Comparison of ENCODE assay signal across 11 cellular contexts in genomic region chr16:30867747-30868146, GRCh38. TPM values are rescaled to one million over a fixed set of nuclear protein-coding genes. Genes with fewer than 3 reads are reported as not detected.
DNase-seq lines count a peak whose midpoint lies in the region; ATAC-seq, FAIRE-seq and TF ChIP-seq lines count a peak whose summit lies in the region.
"Had no signal": no experiment of that assay in that cellular context is flagged by ENCODE, and none has a peak within 500 bp of the region (broad histone marks: within the 10 kb centered on the region; RNA-seq: fewer than 3 reads in every experiment).

No MANE protein-coding gene starts in this region.

- H3K27me3 ChIP-seq in DND-41 (ENCODE audit: insufficient read depth, low read length, poor library complexity) = no peaks in the 10 kb centered on the region
- no peaks in the 10 kb centered on the region for H3K27me3 ChIP-seq in Caco-2 (replicated peaks; ENCODE audit: control insufficient read depth, insufficient read depth, low read length)
- H3K27me3 ChIP-seq: upper lobe of right lung had no signal

- ATAC-seq in DND-41 (ENCODE audit: insufficient read depth, low read depth) = peak; percentile 69; the same call in 2 of the 3 replicates
- peak; percentile 45 for ATAC-seq in activated CD8-positive, alpha-beta T cell treated with anti-CD3 and anti-CD28 coated beads for 36 hours
- peak; percentile 66 for ATAC-seq in left colon
- ATAC-seq: upper lobe of right lung had no signal

- FAIRE-seq in GM12892 (lab: Jason Lieb, UNC) = no peak
- no peak for FAIRE-seq in D721Med (lab: Jason Lieb, UNC)
- FAIRE-seq: HTR-8/SVneo had no signal

- H3K27ac Mint-ChIP-seq in activated CD8-positive, alpha-beta T cell treated with anti-CD3 and anti-CD28 coated beads for 36 hours = no peak overlapping the region
- no peak overlapping the region for H3K27ac Mint-ChIP-seq in Caco-2 (ENCODE audit: unreplicated experiment)

- H3K9me3 Mint-ChIP-seq in activated CD8-positive, alpha-beta T cell treated with anti-CD3 and anti-CD28 coated beads for 36 hours = no peaks in the 10 kb centered on the region
- no peaks in the 10 kb centered on the region for H3K9me3 Mint-ChIP-seq in Caco-2 (ENCODE audit: unreplicated experiment)

- H3K9ac ChIP-seq in DND-41 (ENCODE audit: low read depth, low read length) = no peak overlapping the region

- intact Hi-C loops in activated CD8-positive, alpha-beta T cell treated with anti-CD3 and anti-CD28 coated beads for 36 hours (cut with micrococcal nuclease) = no loop called here
- intact Hi-C loops in left colon (cut with DNase I, micrococcal nuclease) (no loop called here), Caco-2 (cut with micrococcal nuclease; ENCODE audit: unreplicated experiment) (no loop called here)

- H3K79me2 ChIP-seq in DND-41 (ENCODE audit: insufficient read depth, low read length) = no peaks in the 10 kb centered on the region

- no peak for DNase-seq in DND-41
- no peak for DNase-seq in activated CD8-positive, alpha-beta T cell treated with anti-CD3 and anti-CD28 coated beads for 36 hours
- DNase-seq in left colon = no peak
- no peak for DNase-seq in Caco-2
- no peak for DNase-seq in stimulated activated naive CD4-positive, alpha-beta T cell treated with Interleukin-2 at 50 U/mL for 16 hours (lab: John Stamatoyannopoulos, UW)
- DNase-seq in GM12892 (ENCODE audit: insufficient read length) = no peak
- DNase-seq in D721Med (ENCODE audit: insufficient read length, low spot score) = no peak
- DNase-seq: NCI-H2171 treated with DMSO at 0.1 percent for 48 hours, upper lobe of right lung had no signal

- H3K36me3 Mint-ChIP-seq in activated CD8-positive, alpha-beta T cell treated with anti-CD3 and anti-CD28 coated beads for 36 hours (ENCODE audit: low read depth) = no peaks in the 10 kb centered on the region
- H3K36me3 Mint-ChIP-seq in Caco-2 (ENCODE audit: insufficient read depth, unreplicated experiment) = no peaks in the 10 kb centered on the region

- H3K4me1 ChIP-seq in DND-41 (ENCODE audit: insufficient read depth, low read length) = no peaks in the 10 kb centered on the region
- H3K4me1 ChIP-seq in Caco-2 = no peaks in the 10 kb centered on the region
- H3K4me1 ChIP-seq: upper lobe of right lung had no signal

- no peak overlapping the region for H3K27ac ChIP-seq in DND-41 (ENCODE audit: low read length)
- H3K27ac ChIP-seq: upper lobe of right lung had no signal

- TF ChIP-seq POLR2A in GM12892 (IDR thresholded peaks at IDR 0.05; ENCODE audit: low read depth, low read length) = no peak

- no peaks in the 10 kb centered on the region for H3K27me3 Mint-ChIP-seq in activated CD8-positive, alpha-beta T cell treated with anti-CD3 and anti-CD28 coated beads for 36 hours
- no peaks in the 10 kb centered on the region for H3K27me3 Mint-ChIP-seq in Caco-2 (ENCODE audit: insufficient read depth, unreplicated experiment)

- H3K36me3 ChIP-seq in DND-41 (ENCODE audit: insufficient read depth, low read length) (no peaks in the 10 kb centered on the region), Caco-2 (ENCODE audit: control insufficient read depth, insufficient read depth, low read length) (no peaks in the 10 kb centered on the region)
- H3K36me3 ChIP-seq: upper lobe of right lung had no signal

- H2AFZ ChIP-seq in DND-41 (ENCODE audit: low read depth, low read length) = no peak overlapping the region

- H3K9me3 ChIP-seq in DND-41 (ENCODE audit: insufficient read depth, low read length, severe bottlenecking) (no peaks in the 10 kb centered on the region), Caco-2 (peaks cover 4% of the 10 kb centered on the region; the same call in 1 of the 2 replicates)
- H3K9me3 ChIP-seq: upper lobe of right lung had no signal

- no peak overlapping the region for H3K4me2 ChIP-seq in DND-41 (ENCODE audit: insufficient read depth, low read length)

- H4K20me1 ChIP-seq in DND-41 (ENCODE audit: insufficient read depth, low read length) = no peaks in the 10 kb centered on the region

- POLR2A ChIA-PET in activated CD8-positive, alpha-beta T cell treated with anti-CD3 and anti-CD28 coated beads for 36 hours (lab: Charles Lee) = no interaction called here
- POLR2A ChIA-PET in Caco-2 (lab: Charles Lee) = no interaction called here

- peak; percentile 35 for TF ChIP-seq CTCF in DND-41 (IDR thresholded peaks at IDR 0.05; ENCODE audit: borderline replicate concordance, extremely low read depth, low read length, poor library complexity, severe bottlenecking)
- TF ChIP-seq CTCF in activated CD8-positive, alpha-beta T cell treated with anti-CD3 and anti-CD28 coated beads for 36 hours (IDR thresholded peaks at IDR 0.05) = no peak
- TF ChIP-seq CTCF in Caco-2 (IDR thresholded peaks at IDR 0.05; ENCODE audit: insufficient read depth in 1 of 2, low read depth in 1 of 2, low read length in 1 of 2, severe bottlenecking in 1 of 2, unreplicated experiment in 1 of 2) = peak in 1 of 2 experiments; percentile 31
- TF ChIP-seq CTCF in D721Med (IDR thresholded peaks at IDR 0.05; ENCODE audit: insufficient read depth, missing control alignments) = no peak

- TF ChIP-seq RAD21 in Ishikawa (IDR thresholded peaks at IDR 0.05; ENCODE audit: low read depth) = 0 out of 2 replicates have a peak, but pooled peaks have one; percentile 7

- H3K4me3 ChIP-seq in DND-41 (ENCODE audit: low read depth in 1 of 2, low read length in 2 of 2) (no peak overlapping the region), Caco-2 (ENCODE audit: low read depth, low read length) (no peak overlapping the region)
- H3K4me3 ChIP-seq: upper lobe of right lung had no signal

- BruUV-seq in Caco-2 (replicated peaks; lab: Mats Ljungman, UMichigan) = no TSS peak

- H3K4me3 Mint-ChIP-seq in activated CD8-positive, alpha-beta T cell treated with anti-CD3 and anti-CD28 coated beads for 36 hours = no peak overlapping the region
- H3K4me3 Mint-ChIP-seq in Caco-2 (ENCODE audit: unreplicated experiment) = no peak overlapping the region

- no peak for TF ChIP-seq EP300 in Ishikawa (IDR thresholded peaks at IDR 0.05; ENCODE audit: borderline replicate concordance)

- CTCF ChIA-PET in activated CD8-positive, alpha-beta T cell treated with anti-CD3 and anti-CD28 coated beads for 36 hours (lab: Charles Lee) = interaction anchor here (0.9 to 2.9 kb wide), 3 partner anchors 9 to 23 kb away, joined by 3 to 11 read pairs (median 4); no protein-coding TSS in a partner anchor
- CTCF ChIA-PET in Caco-2 (lab: Charles Lee) = interaction anchor here (1.0 to 1.9 kb wide), 2 partner anchors 23 to 28 kb away, joined by 3 to 10 read pairs; no protein-coding TSS in a partner anchor

- peaks cover 8% of the 10 kb centered on the region for H3K4me1 Mint-ChIP-seq in activated CD8-positive, alpha-beta T cell treated with anti-CD3 and anti-CD28 coated beads for 36 hours (ENCODE audit: low read depth)
- H3K4me1 Mint-ChIP-seq in Caco-2 (ENCODE audit: low read depth, unreplicated experiment) = no peaks in the 10 kb centered on the region

TF ChIP-seq in Ishikawa, 13 proteins besides CTCF, POLR2A, EP300 and RAD21 (continues in another document):
- TF ChIP-seq REST (IDR thresholded peaks at IDR 0.05; ENCODE audit: low read depth) (no peak), CEBPB (IDR thresholded peaks at IDR 0.05) (no peak), MAX (IDR thresholded peaks at IDR 0.05) (no peak), EGR1 (IDR thresholded peaks at IDR 0.05) (no peak), FOXM1 (IDR thresholded peaks at IDR 0.05; ENCODE audit: borderline replicate concordance, low read depth) (no peak), NFIC (IDR thresholded peaks at IDR 0.05) (no peak), CREB1 (IDR thresholded peaks at IDR 0.05; ENCODE audit: low read depth) (no peak), TAF1 (IDR thresholded peaks at IDR 0.05; ENCODE audit: low read depth) (no peak), TEAD4 (IDR thresholded peaks at IDR 0.05) (no peak)

RNA-seq across cellular contexts. Expression of gene BCL7C, which starts 26.1 kb away (rescaled TPM):
- total RNA-seq in activated CD8-positive, alpha-beta T cell treated with anti-CD3 and anti-CD28 coated beads for 36 hours = 10 to 100 TPM; 21.8 to 23.6 TPM
- total RNA-seq in left colon (10 to 100 TPM; 22.3 to 23.5 TPM), Caco-2 (2022) (15.1 and 17.7 TPM in 2 replicates)
- 8.2 TPM for polyA plus RNA-seq in GM12892 (2012; ENCODE audit: missing spikeins)

RNA-seq across cellular contexts. Expression of gene CTF1, which starts 28.7 kb away (rescaled TPM):
- under 1 TPM; 0.31 to 0.32 TPM for total RNA-seq in activated CD8-positive, alpha-beta T cell treated with anti-CD3 and anti-CD28 coated beads for 36 hours
- total RNA-seq in left colon = 1 to 10 TPM in 1 of 2 donors, under 1 TPM in 1; 0.24 to 1.7 TPM
- total RNA-seq in Caco-2 (2022) = 1.8 and 2.4 TPM in 2 replicates
- polyA plus RNA-seq in GM12892 (2012; ENCODE audit: missing spikeins) = not detected

RNA-seq across cellular contexts. Expression of gene FBXL19, which starts 55.6 kb away (rescaled TPM):
- total RNA-seq in activated CD8-positive, alpha-beta T cell treated with anti-CD3 and anti-CD28 coated beads for 36 hours = 10 to 100 TPM; 21.1 to 22.0 TPM
- total RNA-seq in left colon = 10 to 100 TPM; 20.5 to 24.4 TPM
- 20.2 and 23.4 TPM in 2 replicates for total RNA-seq in Caco-2 (2022)
- 3.3 TPM for polyA plus RNA-seq in GM12892 (2012; ENCODE audit: missing spikeins)
